13 cellular contexts compared by ENCODE assay signal in genomic region chr12:15208140-15208539, GRCh38. TPM values are rescaled to one million over a fixed set of nuclear protein-coding genes. Genes with fewer than 3 reads are reported as not detected.
A peak's percentile ranks its signal among the peaks of the same experiment; 100 is the strongest.
DNase-seq lines count a peak whose midpoint lies in the region; ATAC-seq, FAIRE-seq and TF ChIP-seq lines count a peak whose summit lies in the region.
"Had no signal": no experiment of that assay in that cellular context is flagged by ENCODE, and none has a peak within 500 bp of the region (broad histone marks: within the 10 kb centered on the region; RNA-seq: fewer than 3 reads in every experiment).

No MANE protein-coding gene starts in this region.

- no peak overlapping the region for H3K9ac ChIP-seq in K562 (ENCODE audit: insufficient read depth in 1 of 2, low read depth in 2 of 2, low read length in 2 of 2)

- TF ChIP-seq RAD21 in K562 (CRISPR knock-in tag; conservative IDR thresholded peaks at IDR 0.05 in 1 of 2, IDR thresholded peaks at IDR 0.05 in 1 of 2), result no peak

- no TSS peak for BruUV-seq in K562 (replicated peaks; lab: Mats Ljungman, UMichigan)

- FAIRE-seq in K562 (lab: Jason Lieb, UNC), result no peak

- intact Hi-C loops in K562 (cut with micrococcal nuclease) (no loop called here), left ventricle myocardium inferior (cut with micrococcal nuclease) (no loop called here)

- no peak overlapping the region for H2AFZ ChIP-seq in K562 (ENCODE audit: low read depth, low read length)

- no peak for TF ChIP-seq POLR2A in K562 (conservative IDR thresholded peaks at IDR 0.05)

- H3K36me3 ChIP-seq in K562 (ENCODE audit: control insufficient read depth, insufficient read depth, low read length) (no peaks in the 10 kb centered on the region), left ventricle myocardium inferior (no peaks in the 10 kb centered on the region)

- H4K20me1 ChIP-seq in K562 (replicated peaks; ENCODE audit: control insufficient read depth, insufficient read depth, low read length), result no peaks in the 10 kb centered on the region

- in situ Hi-C loops in K562 (cut with MboI), result no loop called here

- POLR2A ChIA-PET in K562 (lab: Yijun Ruan, JAX), result no interaction called here

- no peak for TF ChIP-seq CTCF in K562 (IDR thresholded peaks at IDR 0.05 in 2 of 3, conservative IDR thresholded peaks at IDR 0.05 in 1 of 3; ENCODE audit: insufficient read depth in 2 of 3, low read depth in 1 of 3, low read length in 3 of 3)
- TF ChIP-seq CTCF in left ventricle myocardium inferior (IDR thresholded peaks at IDR 0.05; ENCODE audit: borderline replicate concordance), result peak; percentile 32
- peak; percentile 33 for TF ChIP-seq CTCF in retinal pigment epithelial cell (conservative IDR thresholded peaks at IDR 0.05; ENCODE audit: low read depth, low read length)

- no peaks in the 10 kb centered on the region for H3K9me1 ChIP-seq in K562 (ENCODE audit: control insufficient read depth, insufficient read depth, low read length)

- DNase-seq in ELR (ENCODE audit: low read depth), result peak; percentile 11
- no peak for DNase-seq in K562 (ENCODE audit: extremely low read depth in 1 of 4, low spot score in 3 of 4)
- DNase-seq in left ventricle myocardium inferior, result no peak
- no peak for DNase-seq in retinal pigment epithelial cell (ENCODE audit: low read depth)
- no peak for DNase-seq in NCI-H524 (lab: John Stamatoyannopoulos, UW)
- DNase-seq in GM03348 (ENCODE audit: low spot score), result no peak
- DNase-seq: activated CD8-positive, alpha-beta memory T cell treated with anti-CD3 and anti-CD28 coated beads, Interleukin-2, amount 10 ng/mL, durations not matched to agents 7 days and 5 days; aorta; naive thymus-derived CD8-positive, alpha-beta T cell; NCI-H526; SW 1271 had no signal

- no peak for TF ChIP-seq EP300 in K562 (IDR thresholded peaks at IDR 0.05; ENCODE audit: low read length)

- H3K4me3 ChIP-seq in K562 (no peak overlapping the region), left ventricle myocardium inferior (no peak overlapping the region), retinal pigment epithelial cell (ENCODE audit: low read length) (no peak overlapping the region)

- 0% methylated on average over 2 of the region's 2 CpGs for WGBS in K562 (ENCODE audit: insufficient coverage, low coverage, missing lambda C conversion rate)

- H3K4me1 ChIP-seq in K562 (replicated peaks in 1 of 2; ENCODE audit: control insufficient read depth in 2 of 2, insufficient read depth in 2 of 2, low read length in 2 of 2) (no peaks in the 10 kb centered on the region), left ventricle myocardium inferior (peaks cover 25% of the 10 kb centered on the region)

- H3K79me2 ChIP-seq in K562 (ENCODE audit: control insufficient read depth, insufficient read depth, low read length), result no peaks in the 10 kb centered on the region

- no peak overlapping the region for H3K4me2 ChIP-seq in K562 (ENCODE audit: insufficient read depth, low read length)

- H3K27me3 ChIP-seq in K562 (ENCODE audit: control insufficient read depth in 2 of 2, insufficient read depth in 2 of 2, low read length in 2 of 2) (no peaks in the 10 kb centered on the region), left ventricle myocardium inferior (ENCODE audit: low read depth) (peaks cover 16% of the 10 kb centered on the region)

- H3K27ac ChIP-seq in K562 (ENCODE audit: extremely low read depth, low read depth, low read length) (no peak overlapping the region), left ventricle myocardium inferior (replicated peaks) (peak overlapping the region; percentile 76)

- H3K9me3 ChIP-seq in K562 (replicated peaks; ENCODE audit: control insufficient read depth, insufficient read depth, low read depth, low read length) (no peaks in the 10 kb centered on the region), left ventricle myocardium inferior (replicated peaks) (peaks cover 6% of the 10 kb centered on the region)

- ATAC-seq in K562 (no peak), GM21723 (IDR thresholded peaks at IDR 0.05; ENCODE audit: unreplicated experiment) (no peak), GM18519 (IDR thresholded peaks at IDR 0.05; ENCODE audit: low FRiP score, unreplicated experiment) (no peak)
- ATAC-seq: activated CD8-positive, alpha-beta memory T cell treated with anti-CD3 and anti-CD28 coated beads, Interleukin-2, amount 10 ng/mL, durations not matched to agents 7 days and 5 days; naive thymus-derived CD8-positive, alpha-beta T cell had no signal

- CTCF ChIA-PET in K562 (lab: Yijun Ruan, JAX; ENCODE audit: low intra/inter-chr PET ratio), result no interaction called here

TF ChIP-seq in K562, 482 proteins besides CTCF, POLR2A, EP300 and RAD21:
- TF ChIP-seq LARP7 (IDR thresholded peaks at IDR 0.05) (no peak), NFYB (IDR thresholded peaks at IDR 0.05; ENCODE audit: extremely low read depth, insufficient read length) (no peak), GABPA (tag; conservative IDR thresholded peaks at IDR 0.05; ENCODE audit: low read depth) (0 out of 2 replicates have a peak, but pooled peaks have one; percentile 31)

RNA-seq across cellular contexts. Expression of gene RERG, which starts 13.1 kb away (rescaled TPM):
- total RNA-seq in K562 (2011; cell fraction: chromatin; rRNA removed; ENCODE audit: low replicate concordance), result 4.3 and 6.6 TPM in 2 replicates
- total RNA-seq in K562 (2011; cell fraction: nucleolus; rRNA removed), result 4.0 and 7.6 TPM in 2 replicates
- 9.6 and 9.8 TPM in 2 replicates for total RNA-seq in K562 (2011; cell fraction: nucleoplasm; rRNA removed)
- 2.9 and 3.0 TPM in 2 replicates for total RNA-seq in K562 (2014; rRNA removed)
- 5.2 and 5.4 TPM in 2 replicates for total RNA-seq in K562 (2014; rRNA removed; fragmentation: Illumina TruSeq; extraction: Trizol)
- 5.4 and 7.3 TPM in 2 replicates for total RNA-seq in K562 (2015; rRNA removed; fragmentation: Illumina TruSeq; extraction: Trizol)
- 3.9 and 4.3 TPM in 2 replicates for total RNA-seq in K562 (2021)
- 0.19 and 2.2 TPM in 2 replicates for polyA plus RNA-seq in K562 (2011; rRNA removed)
- polyA plus RNA-seq in K562 (2011; cell fraction: cytosol; rRNA removed), result 0.46 and 1.1 TPM in 2 replicates
- polyA plus RNA-seq in K562 (2011; cell fraction: nucleus; rRNA removed), result 0.69 and 2.1 TPM in 2 replicates
- polyA plus RNA-seq in K562 (2012), result 4.3 and 4.7 TPM in 2 replicates
- 6.0 TPM in 2 replicates for polyA plus RNA-seq in K562 (2014; fragmentation: Illumina TruSeq; extraction: Trizol)
- 1 to 10 TPM; 2.6 TPM for polyA plus RNA-seq in K562 (2014; fragmentation: Nextera tagmentation; extraction: Ambion mirVana)
- polyA plus RNA-seq in K562 (2014; rRNA removed), result 2.2 and 4.4 TPM in 2 replicates
- polyA minus RNA-seq in K562 (2011; rRNA and poly(A)+ RNA removed), result 0.57 and 3.2 TPM in 2 replicates
- polyA minus RNA-seq in K562 (2011; cell fraction: cytosol; rRNA and poly(A)+ RNA removed), result 1.7 TPM in 1 of 2 replicates, not detected in the other
- polyA minus RNA-seq in K562 (2011; cell fraction: nucleus; rRNA and poly(A)+ RNA removed), result 1.2 and 7.4 TPM in 2 replicates
- 4.5 TPM for total RNA-seq in left ventricle myocardium inferior
- total RNA-seq: activated CD8-positive, alpha-beta memory T cell treated with anti-CD3 and anti-CD28 coated beads, Interleukin-2, amount 10 ng/mL, durations not matched to agents 7 days and 5 days had no signal
- polyA plus RNA-seq: naive thymus-derived CD8-positive, alpha-beta T cell had no signal

Comparison
In these comparisons a context has a peak if more than half of its experiments do, and no peak if none do; other contexts are left out.
1. CTCF ChIP-seq: peak in left ventricle myocardium inferior (single experiment) and retinal pigment epithelial cell (single experiment); none in K562 (0 of 3).